17 cellular contexts compared by ENCODE assay signal in genomic region chr1:14962407-14962806, GRCh38.
A peak's percentile ranks its signal among the peaks of the same experiment; 100 is the strongest.
DNase-seq lines count a peak whose midpoint lies in the region; ATAC-seq lines count a peak whose summit lies in the region.
"Had no signal": no experiment of that assay in that cellular context is flagged by ENCODE, and none has a peak within 500 bp of the region (broad histone marks: within the 10 kb centered on the region; RNA-seq: fewer than 3 reads in every experiment).

No MANE protein-coding gene starts in this region.

- DNase-seq in DMS 273 (lab: John Stamatoyannopoulos, UW; ENCODE audit: unreplicated experiment): peak; percentile 18
- no peak for DNase-seq in DMS 273 treated with DMSO at 0.1 percent for 48 hours (lab: John Stamatoyannopoulos, UW)
- peak; percentile 69 for DNase-seq in cerebellar cortex (ENCODE audit: low spot score)
- DNase-seq in mesenchymal stem cell: no peak
- DNase-seq in NCI-H2227 treated with DMSO at 0.1 percent for 48 hours (lab: John Stamatoyannopoulos, UW): no peak
- no peak for DNase-seq in H7
- DNase-seq: Caco-2; CD4-positive, CD25-positive, alpha-beta regulatory T cell; CD8-positive, alpha-beta T cell; DMS79 treated with DMSO at 0.1 percent for 48 hours; HFFc6 had no signal

- H3K27ac ChIP-seq in mesenchymal stem cell (ENCODE audit: low read length, poor library complexity, severe bottlenecking): no peak overlapping the region
- H3K27ac ChIP-seq: 22Rv1, BLaER1, C4-2B had no signal

- H3K36me3 ChIP-seq in mesenchymal stem cell (ENCODE audit: control insufficient read depth in 1 of 2, insufficient read depth in 2 of 2, low read depth in 1 of 2, low read length in 2 of 2) (peaks cover 32 to 55% of the 10 kb centered on the region in 2 experiments), H7 (replicated peaks; ENCODE audit: control insufficient read depth, insufficient read depth, low read length) (no peaks in the 10 kb centered on the region)

- H2BK120ac ChIP-seq in mesenchymal stem cell (ENCODE audit: low read depth, low read length): no peak overlapping the region

- no peaks in the 10 kb centered on the region for H3K9me3 ChIP-seq in mesenchymal stem cell (ENCODE audit: control insufficient read depth, low read length)
- H3K9me3 ChIP-seq: Caco-2, HAP-1 had no signal

- no peak overlapping the region for H2BK5ac ChIP-seq in mesenchymal stem cell (ENCODE audit: low read depth, low read length, poor library complexity, severe bottlenecking)

- no peak for ATAC-seq in HG03439 (IDR thresholded peaks at IDR 0.05; ENCODE audit: unreplicated experiment)
- ATAC-seq: CD8-positive, alpha-beta T cell had no signal

- H3K79me1 ChIP-seq in mesenchymal stem cell (replicated peaks; ENCODE audit: low read length, poor library complexity, severe bottlenecking): peaks cover 44% of the 10 kb centered on the region

- H2BK12ac ChIP-seq in mesenchymal stem cell (ENCODE audit: low read length in 2 of 2): no peak overlapping the region

- H3K14ac ChIP-seq in mesenchymal stem cell (ENCODE audit: low read length in 2 of 2): no peak overlapping the region

- H3K4me2 ChIP-seq in mesenchymal stem cell (ENCODE audit: low read length, poor library complexity, severe bottlenecking): no peak overlapping the region
- H3K4me2 ChIP-seq: BLaER1, GM23338 had no signal

- no peak overlapping the region for H3K4me3 ChIP-seq in mesenchymal stem cell (ENCODE audit: insufficient read depth in 1 of 2, low read depth in 1 of 2, low read length in 2 of 2)
- H3K4me3 ChIP-seq in H7 (ENCODE audit: insufficient read depth, low read depth, low read length): no peak overlapping the region
- H3K4me3 ChIP-seq: BLaER1, GM23338, HAP-1 had no signal

- H2AFZ ChIP-seq in mesenchymal stem cell (ENCODE audit: low read depth, low read length): no peak overlapping the region
- H2AFZ ChIP-seq: GM23338 had no signal

- H3K9ac ChIP-seq in mesenchymal stem cell (ENCODE audit: low read length): no peak overlapping the region
- H3K9ac ChIP-seq: BLaER1 had no signal

- peaks cover 12% of the 10 kb centered on the region for H3K4me1 ChIP-seq in mesenchymal stem cell (ENCODE audit: control insufficient read depth, insufficient read depth, low read depth, low read length)
- H3K4me1 ChIP-seq: Caco-2, HAP-1 had no signal

- 97% methylated on average over 7 of the region's 7 CpGs for whole genome bisulfite sequencing in mesenchymal stem cell

- no peak overlapping the region for H4K91ac ChIP-seq in mesenchymal stem cell (ENCODE audit: low read length)

- no peak overlapping the region for H2BK15ac ChIP-seq in mesenchymal stem cell (ENCODE audit: low read depth, poor library complexity, severe bottlenecking)

- no peak overlapping the region for H3K4ac ChIP-seq in mesenchymal stem cell (ENCODE audit: low read depth in 1 of 2, low read length in 2 of 2)

- H4K8ac ChIP-seq in mesenchymal stem cell (ENCODE audit: low read length): no peak overlapping the region

- H3K27me3 ChIP-seq in mesenchymal stem cell (ENCODE audit: control insufficient read depth in 1 of 2, insufficient read depth in 1 of 2, low read length in 2 of 2) (no peaks in the 10 kb centered on the region), H7 (ENCODE audit: control insufficient read depth, insufficient read depth, low read length) (no peaks in the 10 kb centered on the region)
- H3K27me3 ChIP-seq: BLaER1 had no signal

- H2AK5ac ChIP-seq in mesenchymal stem cell (ENCODE audit: low read length, severe bottlenecking): peak overlapping the region; percentile 37

- no peak overlapping the region for H3K23ac ChIP-seq in mesenchymal stem cell (ENCODE audit: low read length in 2 of 2)

- H3K18ac ChIP-seq in mesenchymal stem cell (ENCODE audit: low read depth in 1 of 2, low read length in 2 of 2): no peak overlapping the region

Comparison
In these comparisons a context has a peak if more than half of its experiments do, and no peak if none do; other contexts are left out.
1. DNase-seq: peak in DMS 273 (single experiment) and cerebellar cortex (single experiment); none in DMS 273 treated with DMSO at 0.1 percent for 48 hours (single experiment), mesenchymal stem cell (single experiment), NCI-H2227 treated with DMSO at 0.1 percent for 48 hours (single experiment) and H7 (single experiment).